Comparison of ENCODE assay signal across 23 cellular contexts in the genomic region with DNA sequence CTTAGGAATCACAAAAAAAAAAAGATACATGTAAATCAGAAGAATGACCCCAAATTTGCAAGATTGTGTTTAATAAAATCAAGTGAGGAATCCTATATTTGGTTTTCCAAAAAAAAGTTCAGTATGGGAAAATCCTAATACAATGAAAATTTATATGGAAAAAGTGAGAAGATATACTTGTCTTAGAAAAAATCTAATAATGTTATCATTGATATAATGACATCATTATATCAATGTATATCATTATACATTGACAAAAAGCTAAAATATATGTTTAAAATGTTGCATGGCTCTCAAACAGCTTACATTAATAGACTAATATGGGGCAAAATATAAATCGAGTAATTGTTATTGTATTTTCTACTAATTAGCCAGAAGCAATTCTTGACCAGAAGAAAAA. TPM values are rescaled to one million over a fixed set of nuclear protein-coding genes. Genes with fewer than 3 reads are reported as not detected.
DNase-seq lines count a peak whose midpoint lies in the region; ATAC-seq and TF ChIP-seq lines count a peak whose summit lies in the region.
"Had no signal": no experiment of that assay in that cellular context is flagged by ENCODE, and none has a peak within 500 bp of the region (broad histone marks: within the 10 kb centered on the region; RNA-seq: fewer than 3 reads in every experiment).

No MANE protein-coding gene starts in this region.

- POLR2A ChIA-PET in HEK293 (lab: Yijun Ruan, JAX) = no interaction called here

- H3K4me1 ChIP-seq in HEK293 (ENCODE audit: control insufficient read depth, insufficient read depth, low read length) = no peaks in the 10 kb centered on the region
- H3K4me1 ChIP-seq: A549; BLaER1 treated with 17β-estradiol and CSF1 and Interleukin-3, amounts not matched to agents 10 nM and 100 nM had no signal

- no peak overlapping the region for H3K4me3 ChIP-seq in HEK293 (ENCODE audit: low read depth, low read length)
- H3K4me3 ChIP-seq: A549; BLaER1 treated with 17β-estradiol and CSF1 and Interleukin-3, amounts not matched to agents 10 nM and 100 nM; GM23338 had no signal

- no peak for TF ChIP-seq CTCF in HEK293 (tag by site-specific recombination; IDR thresholded peaks at IDR 0.05)

- no peak for ATAC-seq in T-helper 17 cell
- no peak for ATAC-seq in effector memory CD8-positive, alpha-beta T cell (replicated peaks)
- ATAC-seq: A549, GM23338, HCT116 had no signal

- peaks cover 2 to 9% of the 10 kb centered on the region in 2 donors for H3K9me3 Mint-ChIP-seq in effector memory CD8-positive, alpha-beta T cell
- H3K9me3 Mint-ChIP-seq: GM23338, H9 had no signal

- H3K27ac ChIP-seq in HEK293 (ENCODE audit: extremely low read depth, low read depth, low read length) = no peak overlapping the region
- H3K27ac ChIP-seq: A549; BLaER1 treated with 17β-estradiol and CSF1 and Interleukin-3, amounts not matched to agents 10 nM and 100 nM had no signal

- no peaks in the 10 kb centered on the region for H3K27me3 Mint-ChIP-seq in T-helper 17 cell
- H3K27me3 Mint-ChIP-seq in effector memory CD8-positive, alpha-beta T cell = no peaks in the 10 kb centered on the region
- H3K27me3 Mint-ChIP-seq: CD4-positive, alpha-beta T cell; CD8-positive, alpha-beta memory T cell had no signal

- H3K36me3 Mint-ChIP-seq in T-helper 17 cell (ENCODE audit: low read depth) = peaks cover 4% of the 10 kb centered on the region
- H3K36me3 Mint-ChIP-seq in effector memory CD8-positive, alpha-beta T cell (ENCODE audit: insufficient read depth) = peaks cover 7% of the 10 kb centered on the region

- peak overlapping the region; percentile 32 for H3K27ac Mint-ChIP-seq in T-helper 17 cell
- H3K27ac Mint-ChIP-seq in effector memory CD8-positive, alpha-beta T cell = peak overlapping the region; percentile 24 to 58
- H3K27ac Mint-ChIP-seq: CD4-positive, alpha-beta T cell; GM23338; H9; HFFc6 had no signal

- no peaks in the 10 kb centered on the region for H3K36me3 ChIP-seq in HEK293 (ENCODE audit: control insufficient read depth in 2 of 2, insufficient read depth in 1 of 2, low read length in 2 of 2)

- peaks cover 18% of the 10 kb centered on the region for H3K4me1 Mint-ChIP-seq in T-helper 17 cell
- H3K4me1 Mint-ChIP-seq in effector memory CD8-positive, alpha-beta T cell (ENCODE audit: low read depth in 2 of 2) = peaks cover 13 to 22% of the 10 kb centered on the region in 2 donors
- H3K4me1 Mint-ChIP-seq: GM23338, H9 had no signal

- DNase-seq in T-helper 17 cell (no peak), superior temporal gyrus (ENCODE audit: extremely low spot score) (no peak)
- DNase-seq in effector memory CD8-positive, alpha-beta T cell = no peak
- DNase-seq in stimulated activated CD8-positive, alpha-beta memory T cell treated with anti-CD3 and anti-CD28 coated beads, Interleukin-4, amount 100 ng/mL, for 48 hours = no peak
- DNase-seq in activated CD4-positive, alpha-beta T cell treated with anti-CD3 and anti-CD28 coated beads, Interleukin-2, amount 50 U/mL, for 1 hour = no peak
- DNase-seq: 8988T; ACHN; AML-193; BE2C; CD4-positive, alpha-beta T cell; CD8-positive, alpha-beta memory T cell; DMS 273 treated with DMSO at 0.1 percent for 48 hours; DMS79; EL; GDM1; H9; HFFc6 had no signal

- H3K4me3 Mint-ChIP-seq in T-helper 17 cell = no peak overlapping the region
- H3K4me3 Mint-ChIP-seq in effector memory CD8-positive, alpha-beta T cell = no peak overlapping the region
- H3K4me3 Mint-ChIP-seq: CD14-positive monocyte; CD4-positive, alpha-beta T cell; GM23338; H9; HFFc6 had no signal

- H3K9me3 ChIP-seq in HEK293 (ENCODE audit: control insufficient read depth, insufficient read depth, low read depth, low read length) = no peaks in the 10 kb centered on the region
- peaks cover 2% of the 10 kb centered on the region for H3K9me3 ChIP-seq in T-helper 17 cell (ENCODE audit: control insufficient read depth, low read length, poor library complexity, severe bottlenecking)
- H3K9me3 ChIP-seq: BE2C had no signal

- CTCF ChIA-PET in HEK293 (lab: Yijun Ruan, JAX) = no interaction called here

TF ChIP-seq in HEK293, 187 proteins besides CTCF, POLR2A, EP300 and RAD21:
- TF ChIP-seq, protein P1, sequence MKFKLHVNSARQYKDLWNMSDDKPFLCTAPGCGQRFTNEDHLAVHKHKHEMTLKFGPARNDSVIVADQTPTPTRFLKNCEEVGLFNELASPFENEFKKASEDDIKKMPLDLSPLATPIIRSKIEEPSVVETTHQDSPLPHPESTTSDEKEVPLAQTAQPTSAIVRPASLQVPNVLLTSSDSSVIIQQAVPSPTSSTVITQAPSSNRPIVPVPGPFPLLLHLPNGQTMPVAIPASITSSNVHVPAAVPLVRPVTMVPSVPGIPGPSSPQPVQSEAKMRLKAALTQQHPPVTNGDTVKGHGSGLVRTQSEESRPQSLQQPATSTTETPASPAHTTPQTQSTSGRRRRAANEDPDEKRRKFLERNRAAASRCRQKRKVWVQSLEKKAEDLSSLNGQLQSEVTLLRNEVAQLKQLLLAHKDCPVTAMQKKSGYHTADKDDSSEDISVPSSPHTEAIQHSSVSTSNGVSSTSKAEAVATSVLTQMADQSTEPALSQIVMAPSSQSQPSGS (tag by site-specific recombination; IDR thresholded peaks at IDR 0.05; ENCODE audit: low read depth) = peak; percentile 59
- no peak for TF ChIP-seq ZNF48 (tag by site-specific recombination; IDR thresholded peaks at IDR 0.05)
- TF ChIP-seq, protein P2, sequence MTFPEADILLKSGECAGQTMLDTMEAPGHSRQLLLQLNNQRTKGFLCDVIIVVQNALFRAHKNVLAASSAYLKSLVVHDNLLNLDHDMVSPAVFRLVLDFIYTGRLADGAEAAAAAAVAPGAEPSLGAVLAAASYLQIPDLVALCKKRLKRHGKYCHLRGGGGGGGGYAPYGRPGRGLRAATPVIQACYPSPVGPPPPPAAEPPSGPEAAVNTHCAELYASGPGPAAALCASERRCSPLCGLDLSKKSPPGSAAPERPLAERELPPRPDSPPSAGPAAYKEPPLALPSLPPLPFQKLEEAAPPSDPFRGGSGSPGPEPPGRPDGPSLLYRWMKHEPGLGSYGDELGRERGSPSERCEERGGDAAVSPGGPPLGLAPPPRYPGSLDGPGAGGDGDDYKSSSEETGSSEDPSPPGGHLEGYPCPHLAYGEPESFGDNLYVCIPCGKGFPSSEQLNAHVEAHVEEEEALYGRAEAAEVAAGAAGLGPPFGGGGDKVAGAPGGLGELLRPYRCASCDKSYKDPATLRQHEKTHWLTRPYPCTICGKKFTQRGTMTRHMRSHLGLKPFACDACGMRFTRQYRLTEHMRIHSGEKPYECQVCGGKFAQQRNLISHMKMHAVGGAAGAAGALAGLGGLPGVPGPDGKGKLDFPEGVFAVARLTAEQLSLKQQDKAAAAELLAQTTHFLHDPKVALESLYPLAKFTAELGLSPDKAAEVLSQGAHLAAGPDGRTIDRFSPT (tag by site-specific recombination; IDR thresholded peaks at IDR 0.05) = no peak

RNA-seq across cellular contexts. Expression of a gene that starts 37.0 kb away (rescaled TPM):
- 10 to 100 TPM; 52.3 to 53.6 TPM for total RNA-seq in T-helper 17 cell
